In genomic region chr9:37466037-37466709, GRCh38 we compare ENCODE assay signal across 8 cellular contexts. TPM values are rescaled to one million over a fixed set of nuclear protein-coding genes. Genes with fewer than 3 reads are reported as not detected.
DNase-seq lines count a peak whose midpoint lies in the region; ATAC-seq and TF ChIP-seq lines count a peak whose summit lies in the region.

No MANE protein-coding gene starts in this region.

- CTCF ChIA-PET in MCF 10A (lab: Yijun Ruan, JAX): interaction anchor here (0.7 to 1.4 kb wide), 4 partner anchors 21 to 456 kb away, joined by 3 to 4 read pairs (median 4); no protein-coding TSS in a partner anchor

- intact Hi-C loops in MCF 10A (cut with micrococcal nuclease): no loop called here
- intact Hi-C loops in gastrocnemius medialis (cut with DNase I; ENCODE audit: low total_unique reads): loop anchor here (5.0 to 10.0 kb wide), 3 partner anchors 111 to 631 kb away; partner anchors contain the start of genes FBXO10 and ZCCHC7

- H3K27ac Mint-ChIP-seq in MCF 10A (ENCODE audit: low read depth, unreplicated experiment): peak overlapping the region; percentile 95

- peak overlapping the region; percentile 92 for H3K4me3 Mint-ChIP-seq in MCF 10A (ENCODE audit: unreplicated experiment)

- H4K20me1 ChIP-seq in BLaER1 treated with 17β-estradiol and CSF1 and Interleukin-3, amounts not matched to agents 10 nM and 100 nM: peaks cover 0 to 35% (median 11%) of the 10 kb centered on the region in 11 experiments; a peak in 13 of 22 replicates

- H3K4me2 ChIP-seq in BLaER1 treated with 17β-estradiol and CSF1 and Interleukin-3, amounts not matched to agents 10 nM and 100 nM: peak overlapping the region; percentile 76 to 98 (median 90)

- TF ChIP-seq CTCF in MCF 10A (IDR thresholded peaks at IDR 0.05; ENCODE audit: unreplicated experiment) (no peak), gastrocnemius medialis (IDR thresholded peaks at IDR 0.05 in 4 of 5, conservative IDR thresholded peaks at IDR 0.05 in 1 of 5) (no peak)

- H3K27me3 Mint-ChIP-seq in MCF 10A (ENCODE audit: insufficient read depth, unreplicated experiment): no peaks in the 10 kb centered on the region

- peaks cover 24% of the 10 kb centered on the region for H3K4me1 Mint-ChIP-seq in MCF 10A (ENCODE audit: insufficient read depth, unreplicated experiment)

- TF ChIP-seq POLR2A in GM19099 (IDR thresholded peaks at IDR 0.05; ENCODE audit: extremely low read depth, insufficient read length, low read depth) (peak; percentile 2), gastrocnemius medialis (IDR thresholded peaks at IDR 0.05) (no peak)

- BruUV-seq in MCF 10A (replicated peaks; lab: Mats Ljungman, UMichigan): TSS peak; percentile 90

- in situ Hi-C loops in SK-MEL-5 (cut with HindIII; ENCODE audit: low pct_unique_long_range_greater_than_20kb, low sequenced_read_pairs): no loop called here
- in situ Hi-C loops in gastrocnemius medialis (cut with MboI; ENCODE audit: low sequenced_read_pairs in 4 of 4): loop anchor here in 2 of 4 donors (10.0 to 25.0 kb wide), 3 partner anchors 51 to 596 kb away; partner anchors contain the start of genes SHB (in 1 of the 2) and TOMM5 (in 1 of the 2)

- H3K27ac ChIP-seq in BLaER1 treated with 17β-estradiol and CSF1 and Interleukin-3, amounts not matched to agents 10 nM and 100 nM: peak overlapping the region in 10 of 11 experiments; percentile 70 to 98 (median 94); a peak in 21 of 22 replicates
- H3K27ac ChIP-seq in gastrocnemius medialis: peak overlapping the region; percentile 91 to 100 (median 97)

- POLR2A ChIA-PET in MCF 10A (lab: Yijun Ruan, JAX): interaction anchor here (0.6 to 5.5 kb wide), 29 partner anchors 8 to 542 kb away, joined by 3 to 75 read pairs (median 6); partner anchors contain the start of genes DCAF10, EXOSC3, FBXO10 and GRHPR

- peaks cover 0 to 6% (median 0%) of the 10 kb centered on the region in 11 experiments; a peak in 1 of 22 replicates for H3K27me3 ChIP-seq in BLaER1 treated with 17β-estradiol and CSF1 and Interleukin-3, amounts not matched to agents 10 nM and 100 nM
- H3K27me3 ChIP-seq in gastrocnemius medialis: no peaks in the 10 kb centered on the region

- H3K36me3 Mint-ChIP-seq in MCF 10A (ENCODE audit: insufficient read depth, unreplicated experiment): peaks cover 6% of the 10 kb centered on the region

- no peaks in the 10 kb centered on the region for H3K9me3 ChIP-seq in BLaER1 treated with 17β-estradiol and CSF1 and Interleukin-3, amounts not matched to agents 10 nM and 100 nM (replicated peaks in 1 of 11)
- H3K9me3 ChIP-seq in gastrocnemius medialis: no peaks in the 10 kb centered on the region

- H3K4me3 ChIP-seq in BLaER1 treated with 17β-estradiol and CSF1 and Interleukin-3, amounts not matched to agents 10 nM and 100 nM: peak overlapping the region; percentile 80 to 97 (median 87)
- peak overlapping the region; percentile 70 to 91 (median 81) for H3K4me3 ChIP-seq in gastrocnemius medialis

- ATAC-seq in gastrocnemius medialis: peak; percentile 21 to 28

- H3K9ac ChIP-seq in BLaER1 treated with 17β-estradiol and CSF1 and Interleukin-3, amounts not matched to agents 10 nM and 100 nM: peak overlapping the region; percentile 81 to 97 (median 94)

- H3K4me1 ChIP-seq in BLaER1 treated with 17β-estradiol and CSF1 and Interleukin-3, amounts not matched to agents 10 nM and 100 nM: peaks cover 25 to 38% (median 31%) of the 10 kb centered on the region in 10 experiments
- H3K4me1 ChIP-seq in gastrocnemius medialis: peaks cover 26 to 27% of the 10 kb centered on the region in 2 donors

- peaks cover 0 to 11% (median 0%) of the 10 kb centered on the region in 11 experiments; a peak in 3 of 22 replicates for H3K36me3 ChIP-seq in BLaER1 treated with 17β-estradiol and CSF1 and Interleukin-3, amounts not matched to agents 10 nM and 100 nM
- H3K36me3 ChIP-seq in gastrocnemius medialis: no peaks in the 10 kb centered on the region

- DNase-seq in HT1080 (ENCODE audit: low read depth) (peak; percentile 81), SK-MEL-5 (ENCODE audit: low read depth, low spot score) (peak; percentile 82), MCF 10A (ENCODE audit: unreplicated experiment) (peak; percentile 86), iPS-NIHi11 (ENCODE audit: low spot score) (peak; percentile 45), gastrocnemius medialis (peak; percentile 22 to 30), cortex of kidney (lab: John Stamatoyannopoulos, UW) (no peak)

- no peaks in the 10 kb centered on the region for H3K9me3 Mint-ChIP-seq in MCF 10A (ENCODE audit: unreplicated experiment)

RNA-seq across cellular contexts. Expression of gene ZBTB5, which starts 0.9 kb away (rescaled TPM):
- 5.1 and 5.7 TPM in 2 replicates for total RNA-seq in HT1080 (2014; rRNA removed; shearing (Covaris generic))
- 5.9 and 6.5 TPM in 2 replicates for polyA plus RNA-seq in HT1080 (2015; cell fraction: cytosol; rRNA removed)
- polyA plus RNA-seq in HT1080 (2015; cell fraction: nucleus; rRNA removed): 13.2 and 13.3 TPM in 2 replicates
- 6.5 and 7.5 TPM in 2 replicates for total RNA-seq in SK-MEL-5 (2014; rRNA removed; shearing (Covaris generic))
- 4.0 and 5.8 TPM in 2 replicates for polyA plus RNA-seq in SK-MEL-5 (2015; cell fraction: cytosol; rRNA removed)
- polyA plus RNA-seq in SK-MEL-5 (2015; cell fraction: nucleus; rRNA removed): 21.9 and 26.1 TPM in 2 replicates
- total RNA-seq in MCF 10A (2022) (8.9 and 9.0 TPM in 2 replicates), gastrocnemius medialis (1 to 10 TPM; 5.6 to 7.0 (median 6.7) TPM)

RNA-seq across cellular contexts. Expression of gene POLR1E, which starts 19.6 kb away (rescaled TPM):
- 62.4 and 65.3 TPM in 2 replicates for total RNA-seq in HT1080 (2014; rRNA removed; shearing (Covaris generic))
- polyA plus RNA-seq in HT1080 (2015; cell fraction: cytosol; rRNA removed): 46.3 and 46.4 TPM in 2 replicates
- 27.3 and 34.5 TPM in 2 replicates for polyA plus RNA-seq in HT1080 (2015; cell fraction: nucleus; rRNA removed)
- 44.0 and 51.3 TPM in 2 replicates for total RNA-seq in SK-MEL-5 (2014; rRNA removed; shearing (Covaris generic))
- 30.7 and 34.0 TPM in 2 replicates for polyA plus RNA-seq in SK-MEL-5 (2015; cell fraction: cytosol; rRNA removed)
- 10.8 and 15.9 TPM in 2 replicates for polyA plus RNA-seq in SK-MEL-5 (2015; cell fraction: nucleus; rRNA removed)
- total RNA-seq in MCF 10A (2022) (29.7 and 50.3 TPM in 2 replicates), gastrocnemius medialis (10 to 100 TPM; 16.7 to 22.3 (median 17.6) TPM)

RNA-seq across cellular contexts. Expression of gene GRHPR, which starts 43.7 kb away (rescaled TPM):
- total RNA-seq in HT1080 (2014; rRNA removed; shearing (Covaris generic)): 139 and 149 TPM in 2 replicates
- 114 and 132 TPM in 2 replicates for polyA plus RNA-seq in HT1080 (2015; cell fraction: cytosol; rRNA removed)
- 99.3 and 103 TPM in 2 replicates for polyA plus RNA-seq in HT1080 (2015; cell fraction: nucleus; rRNA removed)
- 139 and 142 TPM in 2 replicates for total RNA-seq in SK-MEL-5 (2014; rRNA removed; shearing (Covaris generic))
- polyA plus RNA-seq in SK-MEL-5 (2015; cell fraction: cytosol; rRNA removed): 155 and 180 TPM in 2 replicates
- 126 and 159 TPM in 2 replicates for polyA plus RNA-seq in SK-MEL-5 (2015; cell fraction: nucleus; rRNA removed)
- total RNA-seq in MCF 10A (2022) (114 and 121 TPM in 2 replicates), gastrocnemius medialis (100 to 1,000 TPM; 119 to 138 (median 128) TPM)
